ENCODE assay signal across 8 cellular contexts in the genomic region with DNA sequence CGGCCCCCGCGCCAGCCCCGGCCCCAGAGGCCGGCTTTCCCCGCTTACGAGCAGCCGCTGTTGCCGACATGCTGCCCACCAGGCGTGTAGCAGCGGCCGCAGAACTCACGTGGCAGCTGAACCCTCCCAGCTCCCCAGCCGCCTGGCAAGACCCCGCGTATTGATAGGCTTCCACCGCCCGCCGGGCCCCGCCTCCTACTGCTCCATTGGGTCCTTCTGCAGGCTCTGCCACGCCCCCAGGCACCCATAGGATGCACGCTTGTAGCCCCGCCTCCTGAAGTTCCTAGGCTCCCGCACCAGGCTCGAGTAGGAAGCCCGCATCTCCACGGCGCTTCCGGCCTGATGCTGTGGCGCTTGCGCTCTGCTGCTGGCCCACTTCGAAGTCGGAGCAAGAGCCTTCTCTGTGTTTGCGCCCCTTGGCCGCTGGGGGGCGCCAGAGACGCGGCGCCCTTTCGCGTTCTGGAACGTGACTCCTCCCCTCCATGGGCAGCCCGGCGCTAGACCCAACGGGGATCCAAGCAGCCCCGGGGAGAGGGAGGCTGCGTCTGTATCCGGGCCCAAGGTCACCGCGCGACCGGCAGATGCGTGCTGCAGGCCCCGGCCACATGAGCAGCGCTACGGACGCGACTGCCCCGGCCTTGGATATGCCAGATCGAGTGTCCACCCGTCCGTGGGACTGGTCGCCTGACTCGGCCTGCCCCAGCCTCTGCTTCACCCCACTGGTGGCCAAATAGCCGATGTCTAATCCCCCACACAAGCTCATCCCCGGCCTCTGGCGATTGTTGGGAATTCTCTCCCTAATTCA.
DNase-seq lines count a peak whose midpoint lies in the region; ATAC-seq, FAIRE-seq and TF ChIP-seq lines count a peak whose summit lies in the region.

A gene (plus strand): TSS at position 566 of the 805 bp plus-strand sequence. CDS start 993 bp downstream, outside the sequence.
A gene with protein sequence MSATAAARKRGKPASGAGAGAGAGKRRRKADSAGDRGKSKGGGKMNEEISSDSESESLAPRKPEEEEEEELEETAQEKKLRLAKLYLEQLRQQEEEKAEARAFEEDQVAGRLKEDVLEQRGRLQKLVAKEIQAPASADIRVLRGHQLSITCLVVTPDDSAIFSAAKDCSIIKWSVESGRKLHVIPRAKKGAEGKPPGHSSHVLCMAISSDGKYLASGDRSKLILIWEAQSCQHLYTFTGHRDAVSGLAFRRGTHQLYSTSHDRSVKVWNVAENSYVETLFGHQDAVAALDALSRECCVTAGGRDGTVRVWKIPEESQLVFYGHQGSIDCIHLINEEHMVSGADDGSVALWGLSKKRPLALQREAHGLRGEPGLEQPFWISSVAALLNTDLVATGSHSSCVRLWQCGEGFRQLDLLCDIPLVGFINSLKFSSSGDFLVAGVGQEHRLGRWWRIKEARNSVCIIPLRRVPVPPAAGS (minus strand): TSS at position 107 of the 805 bp plus-strand sequence. CDS start 37 bp downstream, at position 70.

- peak; percentile 92 for ATAC-seq in HG03280 (IDR thresholded peaks at IDR 0.05; ENCODE audit: unreplicated experiment)

- TF ChIP-seq POLR2A in GM18951 (IDR thresholded peaks at IDR 0.05; ENCODE audit: extremely low read depth, insufficient read depth, insufficient read length), result peak; percentile 67

- DNase-seq in AG09319 (ENCODE audit: extremely low read depth, low read depth) (peak; percentile 100), NCI-H345 treated with DMSO at 0.1 percent for 48 hours (lab: John Stamatoyannopoulos, UW; ENCODE audit: unreplicated experiment) (peak; percentile 97), cerebellar cortex (ENCODE audit: low spot score) (peak; percentile 100)
- peak; percentile 96 for DNase-seq in activated CD4-positive, CD25-positive, alpha-beta regulatory T cell treated with anti-CD3 and anti-CD28 coated beads, Interleukin-2, amount 50 U/mL, for 16 hours (ENCODE audit: low read depth, low spot score)
- peak; percentile 99 to 100 (median 100) for DNase-seq in stimulated activated CD4-positive, alpha-beta T cell treated with anti-CD3 and anti-CD28 coated beads, Interleukin-12 subunit alpha, Interleukin-12 subunit beta, amount 100 ng/mL, for 48 hours (ENCODE audit: low read depth in 2 of 3, low spot score in 1 of 3)

- peak; percentile 90 for FAIRE-seq in islet of Langerhans (lab: Jason Lieb, UNC)

- in situ Hi-C loops in GM18951 (cut with MboI; ENCODE audit: low sequenced_read_pairs, unreplicated experiment), result no loop called here

- no peak; the same call in none of the 2 replicates for TF ChIP-seq CTCF in AG09319 (IDR thresholded peaks at IDR 0.05; ENCODE audit: low read depth, low read length)

Comparison
In these comparisons a context has a peak if more than half of its experiments do, and no peak if none do; other contexts are left out.
1. Peak in every context shown above with its lines: DNase-seq and ATAC-seq.